In the genomic region with DNA sequence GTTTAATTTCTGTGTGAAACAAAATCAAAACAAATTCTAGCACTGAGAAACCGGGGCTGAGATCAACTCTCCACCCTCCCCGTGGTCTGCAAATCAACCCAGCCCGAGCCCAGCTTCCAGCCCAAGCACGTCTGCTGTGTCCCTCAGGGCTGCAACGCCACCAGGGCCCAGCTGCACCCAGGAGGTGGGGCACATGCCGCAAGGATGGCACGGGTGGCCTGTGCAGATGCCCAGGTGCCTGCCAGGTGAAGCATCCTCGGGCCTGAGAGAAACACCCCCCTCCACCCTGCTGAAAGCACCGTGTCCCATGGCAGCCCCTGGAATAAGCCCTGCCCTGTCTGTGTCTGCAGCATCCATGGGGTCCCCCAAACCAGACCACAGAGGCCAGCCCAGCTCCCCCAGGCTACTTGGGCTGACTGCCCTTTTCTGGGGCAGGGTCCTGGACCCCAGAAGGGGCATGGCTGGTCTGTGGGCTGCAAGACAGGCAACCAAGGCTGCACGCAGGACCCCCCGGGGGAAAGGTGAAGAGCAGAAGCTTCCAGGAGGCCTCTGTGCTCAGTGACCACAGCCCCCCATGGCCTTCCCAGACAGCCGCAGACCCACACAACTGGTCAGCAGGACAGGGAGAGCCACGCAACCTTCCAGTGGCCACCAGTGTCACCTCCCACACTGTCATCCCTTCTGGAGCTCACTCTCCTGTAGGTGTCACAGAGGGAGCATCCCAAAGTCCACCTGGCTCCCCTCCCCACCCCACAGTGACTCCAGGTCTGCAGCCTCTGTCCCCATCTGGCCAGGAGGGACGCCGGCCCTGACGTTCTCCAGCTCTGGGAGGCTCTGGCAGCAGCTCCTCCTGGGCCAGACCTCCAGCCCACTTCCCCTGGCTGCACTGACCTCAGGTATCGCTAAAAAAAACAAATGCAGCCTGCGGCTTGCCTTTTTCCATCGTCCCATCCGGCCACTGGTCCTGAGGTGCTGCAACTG, we compare ENCODE assay signal across 16 cellular contexts. TPM values are rescaled to one million over a fixed set of nuclear protein-coding genes. Genes with fewer than 3 reads are reported as not detected.
DNase-seq lines count a peak whose midpoint lies in the region; ATAC-seq and TF ChIP-seq lines count a peak whose summit lies in the region.
"Had no signal": no experiment of that assay in that cellular context is flagged by ENCODE, and none has a peak within 500 bp of the region (broad histone marks: within the 10 kb centered on the region; RNA-seq: fewer than 3 reads in every experiment).

No MANE protein-coding gene starts in this region.

- CTCF ChIA-PET in activated CD8-positive, alpha-beta T cell treated with anti-CD3 and anti-CD28 coated beads, Interleukin-2, amount 10 ng/mL, durations not matched to agents 7 days and 5 days (lab: Charles Lee), result no interaction called here

- POLR2A ChIA-PET in activated naive CD8-positive, alpha-beta T cell treated with anti-CD3 and anti-CD28 coated beads, Interleukin-2, amount 10 ng/mL, durations not matched to agents 7 days and 5 days (lab: Charles Lee), result no interaction called here
- POLR2A ChIA-PET in activated CD8-positive, alpha-beta T cell treated with anti-CD3 and anti-CD28 coated beads, Interleukin-2, amount 10 ng/mL, durations not matched to agents 7 days and 5 days (lab: Charles Lee), result no interaction called here

- H3K27me3 Mint-ChIP-seq in activated naive CD8-positive, alpha-beta T cell treated with anti-CD3 and anti-CD28 coated beads, Interleukin-2, amount 10 ng/mL, durations not matched to agents 7 days and 5 days, result no peaks in the 10 kb centered on the region
- H3K27me3 Mint-ChIP-seq in activated naive CD8-positive, alpha-beta T cell treated with anti-CD3 and anti-CD28 coated beads for 36 hours, result no peaks in the 10 kb centered on the region
- H3K27me3 Mint-ChIP-seq in natural killer cell treated with Interleukin-12 subunit alpha and Interleukin-12 subunit beta and Interleukin-15 and Interleukin-18, amount 100 ng/mL, for 72 hours, result peaks cover 14% of the 10 kb centered on the region in 2 donors
- H3K27me3 Mint-ChIP-seq in type B pancreatic cell, result peaks cover 8% of the 10 kb centered on the region
- peaks cover 5% of the 10 kb centered on the region for H3K27me3 Mint-ChIP-seq in activated CD8-positive, alpha-beta T cell treated with anti-CD3 and anti-CD28 coated beads, Interleukin-2, amount 10 ng/mL, durations not matched to agents 7 days and 5 days (ENCODE audit: low read depth)
- H3K27me3 Mint-ChIP-seq: activated CD8-positive, alpha-beta T cell treated with anti-CD3 and anti-CD28 coated beads for 36 hours; activated naive CD4-positive, alpha-beta T cell treated with anti-CD3 and anti-CD28 coated beads, Interleukin-2, amount 50 U/mL, for 24 hours; stimulated activated naive CD8-positive, alpha-beta T cell treated with anti-CD3 and anti-CD28 coated beads, Interleukin-15, amount 100 ng/mL, for 72 hours had no signal

- peaks cover 8% of the 10 kb centered on the region for H3K9me3 Mint-ChIP-seq in activated naive CD8-positive, alpha-beta T cell treated with anti-CD3 and anti-CD28 coated beads, Interleukin-2, amount 10 ng/mL, durations not matched to agents 7 days and 5 days
- H3K9me3 Mint-ChIP-seq in activated naive CD8-positive, alpha-beta T cell treated with anti-CD3 and anti-CD28 coated beads for 36 hours, result peaks cover 6% of the 10 kb centered on the region
- peaks cover 6% of the 10 kb centered on the region for H3K9me3 Mint-ChIP-seq in natural killer cell treated with Interleukin-12 subunit alpha and Interleukin-12 subunit beta and Interleukin-15 and Interleukin-18, amount 100 ng/mL, for 72 hours
- H3K9me3 Mint-ChIP-seq in type B pancreatic cell, result no peaks in the 10 kb centered on the region
- H3K9me3 Mint-ChIP-seq in activated CD8-positive, alpha-beta T cell treated with anti-CD3 and anti-CD28 coated beads, Interleukin-2, amount 10 ng/mL, durations not matched to agents 7 days and 5 days (ENCODE audit: insufficient read depth), result no peaks in the 10 kb centered on the region
- H3K9me3 Mint-ChIP-seq: activated naive CD4-positive, alpha-beta T cell treated with anti-CD3 and anti-CD28 coated beads, Interleukin-2, amount 50 U/mL, for 24 hours had no signal

- H3K4me1 Mint-ChIP-seq in activated naive CD8-positive, alpha-beta T cell treated with anti-CD3 and anti-CD28 coated beads, Interleukin-2, amount 10 ng/mL, durations not matched to agents 7 days and 5 days, result no peaks in the 10 kb centered on the region
- H3K4me1 Mint-ChIP-seq in activated naive CD8-positive, alpha-beta T cell treated with anti-CD3 and anti-CD28 coated beads for 36 hours, result no peaks in the 10 kb centered on the region
- peaks cover 0 to 15% of the 10 kb centered on the region in 2 donors for H3K4me1 Mint-ChIP-seq in natural killer cell treated with Interleukin-12 subunit alpha and Interleukin-12 subunit beta and Interleukin-15 and Interleukin-18, amount 100 ng/mL, for 72 hours (ENCODE audit: low read depth in 2 of 2)
- peaks cover 15% of the 10 kb centered on the region for H3K4me1 Mint-ChIP-seq in type B pancreatic cell (ENCODE audit: unreplicated experiment)
- H3K4me1 Mint-ChIP-seq in activated CD8-positive, alpha-beta T cell treated with anti-CD3 and anti-CD28 coated beads, Interleukin-2, amount 10 ng/mL, durations not matched to agents 7 days and 5 days (ENCODE audit: low read depth), result no peaks in the 10 kb centered on the region
- H3K4me1 Mint-ChIP-seq: activated naive CD4-positive, alpha-beta T cell treated with anti-CD3 and anti-CD28 coated beads, Interleukin-2, amount 50 U/mL, for 24 hours had no signal

- no peak for ATAC-seq in activated naive CD8-positive, alpha-beta T cell treated with anti-CD3 and anti-CD28 coated beads, Interleukin-2, amount 10 ng/mL, durations not matched to agents 7 days and 5 days (ENCODE audit: low read depth)
- ATAC-seq in natural killer cell treated with Interleukin-12 subunit alpha and Interleukin-12 subunit beta and Interleukin-15 and Interleukin-18, amount 100 ng/mL, for 72 hours, result no peak
- no peak for ATAC-seq in activated CD8-positive, alpha-beta T cell treated with anti-CD3 and anti-CD28 coated beads, Interleukin-2, amount 10 ng/mL, durations not matched to agents 7 days and 5 days
- no peak for ATAC-seq in HG03439 (IDR thresholded peaks at IDR 0.05; ENCODE audit: unreplicated experiment)
- ATAC-seq: activated CD8-positive, alpha-beta T cell treated with anti-CD3 and anti-CD28 coated beads for 36 hours; left colon; stimulated activated naive CD8-positive, alpha-beta T cell treated with anti-CD3 and anti-CD28 coated beads, Interleukin-15, amount 100 ng/mL, for 72 hours had no signal

- no peak overlapping the region for H3K27ac Mint-ChIP-seq in activated naive CD8-positive, alpha-beta T cell treated with anti-CD3 and anti-CD28 coated beads, Interleukin-2, amount 10 ng/mL, durations not matched to agents 7 days and 5 days
- H3K27ac Mint-ChIP-seq in activated naive CD8-positive, alpha-beta T cell treated with anti-CD3 and anti-CD28 coated beads for 36 hours, result no peak overlapping the region
- no peak overlapping the region for H3K27ac Mint-ChIP-seq in natural killer cell treated with Interleukin-12 subunit alpha and Interleukin-12 subunit beta and Interleukin-15 and Interleukin-18, amount 100 ng/mL, for 72 hours
- no peak overlapping the region for H3K27ac Mint-ChIP-seq in type B pancreatic cell
- no peak overlapping the region for H3K27ac Mint-ChIP-seq in activated CD8-positive, alpha-beta T cell treated with anti-CD3 and anti-CD28 coated beads, Interleukin-2, amount 10 ng/mL, durations not matched to agents 7 days and 5 days
- H3K27ac Mint-ChIP-seq: activated CD8-positive, alpha-beta T cell treated with anti-CD3 and anti-CD28 coated beads for 36 hours; activated naive CD4-positive, alpha-beta T cell treated with anti-CD3 and anti-CD28 coated beads, Interleukin-2, amount 50 U/mL, for 24 hours; stimulated activated naive CD8-positive, alpha-beta T cell treated with anti-CD3 and anti-CD28 coated beads, Interleukin-15, amount 100 ng/mL, for 72 hours had no signal

- H3K4me3 Mint-ChIP-seq in activated naive CD8-positive, alpha-beta T cell treated with anti-CD3 and anti-CD28 coated beads, Interleukin-2, amount 10 ng/mL, durations not matched to agents 7 days and 5 days, result no peak overlapping the region
- no peak overlapping the region for H3K4me3 Mint-ChIP-seq in activated naive CD8-positive, alpha-beta T cell treated with anti-CD3 and anti-CD28 coated beads for 36 hours
- no peak overlapping the region for H3K4me3 Mint-ChIP-seq in natural killer cell treated with Interleukin-12 subunit alpha and Interleukin-12 subunit beta and Interleukin-15 and Interleukin-18, amount 100 ng/mL, for 72 hours
- no peak overlapping the region for H3K4me3 Mint-ChIP-seq in type B pancreatic cell
- no peak overlapping the region for H3K4me3 Mint-ChIP-seq in activated CD8-positive, alpha-beta T cell treated with anti-CD3 and anti-CD28 coated beads, Interleukin-2, amount 10 ng/mL, durations not matched to agents 7 days and 5 days
- H3K4me3 Mint-ChIP-seq: activated CD8-positive, alpha-beta T cell treated with anti-CD3 and anti-CD28 coated beads for 36 hours; activated naive CD4-positive, alpha-beta T cell treated with anti-CD3 and anti-CD28 coated beads, Interleukin-2, amount 50 U/mL, for 24 hours; stimulated activated naive CD8-positive, alpha-beta T cell treated with anti-CD3 and anti-CD28 coated beads, Interleukin-15, amount 100 ng/mL, for 72 hours had no signal

- DNase-seq in activated naive CD8-positive, alpha-beta T cell treated with anti-CD3 and anti-CD28 coated beads, Interleukin-2, amount 10 ng/mL, durations not matched to agents 7 days and 5 days, result peak; percentile 16
- no peak for DNase-seq in activated naive CD8-positive, alpha-beta T cell treated with anti-CD3 and anti-CD28 coated beads for 36 hours
- DNase-seq in ecto neural progenitor cell (ENCODE audit: low spot score) (peak; percentile 39), type B pancreatic cell (ENCODE audit: extremely low spot score, unreplicated experiment) (peak; percentile 64), SIG-M5 treated with dmso at 0.1 percent for 504 hours (lab: John Stamatoyannopoulos, UW; ENCODE audit: unreplicated experiment) (no peak)
- DNase-seq in natural killer cell treated with Interleukin-12 subunit alpha and Interleukin-12 subunit beta and Interleukin-15 and Interleukin-18, amount 100 ng/mL, for 72 hours (ENCODE audit: low spot score), result peak; percentile 54
- no peak for DNase-seq in activated CD8-positive, alpha-beta T cell treated with anti-CD3 and anti-CD28 coated beads, Interleukin-2, amount 10 ng/mL, durations not matched to agents 7 days and 5 days
- DNase-seq: activated CD8-positive, alpha-beta T cell treated with anti-CD3 and anti-CD28 coated beads for 36 hours; effector CD8-positive, alpha-beta T cell; KBM-7; NCI-H774; stimulated activated CD4-positive, alpha-beta T cell treated with anti-CD3 and anti-CD28 coated beads, Interleukin-15, amount 100 ng/mL, for 24 hours had no signal

- H3K36me3 Mint-ChIP-seq in activated naive CD8-positive, alpha-beta T cell treated with anti-CD3 and anti-CD28 coated beads, Interleukin-2, amount 10 ng/mL, durations not matched to agents 7 days and 5 days, result no peaks in the 10 kb centered on the region
- no peaks in the 10 kb centered on the region for H3K36me3 Mint-ChIP-seq in activated naive CD8-positive, alpha-beta T cell treated with anti-CD3 and anti-CD28 coated beads for 36 hours
- no peaks in the 10 kb centered on the region for H3K36me3 Mint-ChIP-seq in natural killer cell treated with Interleukin-12 subunit alpha and Interleukin-12 subunit beta and Interleukin-15 and Interleukin-18, amount 100 ng/mL, for 72 hours
- peaks cover 13% of the 10 kb centered on the region for H3K36me3 Mint-ChIP-seq in type B pancreatic cell
- H3K36me3 Mint-ChIP-seq in activated CD8-positive, alpha-beta T cell treated with anti-CD3 and anti-CD28 coated beads, Interleukin-2, amount 10 ng/mL, durations not matched to agents 7 days and 5 days (ENCODE audit: low read depth), result no peaks in the 10 kb centered on the region
- H3K36me3 Mint-ChIP-seq: activated naive CD4-positive, alpha-beta T cell treated with anti-CD3 and anti-CD28 coated beads, Interleukin-2, amount 50 U/mL, for 24 hours had no signal

- no peak for TF ChIP-seq CTCF in type B pancreatic cell (conservative IDR thresholded peaks at IDR 0.05)

RNA-seq across cellular contexts. Expression of gene WNT9A, which starts 7.7 kb away (rescaled TPM):
- total RNA-seq in activated naive CD8-positive, alpha-beta T cell treated with anti-CD3 and anti-CD28 coated beads, Interleukin-2, amount 10 ng/mL, durations not matched to agents 7 days and 5 days, result under 1 TPM; 0.08 to 0.09 TPM
- total RNA-seq in activated naive CD8-positive, alpha-beta T cell treated with anti-CD3 and anti-CD28 coated beads for 36 hours, result not detected
- under 1 TPM in 1 of 2 donors, not detected in 1; 0.11 TPM for total RNA-seq in natural killer cell treated with Interleukin-12 subunit alpha and Interleukin-12 subunit beta and Interleukin-15 and Interleukin-18, amount 100 ng/mL, for 72 hours
- 3.0 and 4.3 TPM in 2 replicates for total RNA-seq in type B pancreatic cell (ENCODE audit: low replicate concordance)
- total RNA-seq in activated CD8-positive, alpha-beta T cell treated with anti-CD3 and anti-CD28 coated beads, Interleukin-2, amount 10 ng/mL, durations not matched to agents 7 days and 5 days, result not detected
- total RNA-seq: activated CD8-positive, alpha-beta T cell treated with anti-CD3 and anti-CD28 coated beads for 36 hours had no signal

Comparison
In these comparisons a context has a peak if more than half of its experiments do, and no peak if none do; other contexts are left out.
1. DNase-seq: peak in activated naive CD8-positive, alpha-beta T cell treated with anti-CD3 and anti-CD28 coated beads, Interleukin-2, amount 10 ng/mL, durations not matched to agents 7 days and 5 days (single experiment), ecto neural progenitor cell (single experiment), natural killer cell treated with Interleukin-12 subunit alpha and Interleukin-12 subunit beta and Interleukin-15 and Interleukin-18, amount 100 ng/mL, for 72 hours (single experiment) and type B pancreatic cell (single experiment); none in activated naive CD8-positive, alpha-beta T cell treated with anti-CD3 and anti-CD28 coated beads for 36 hours (single experiment), activated CD8-positive, alpha-beta T cell treated with anti-CD3 and anti-CD28 coated beads, Interleukin-2, amount 10 ng/mL, durations not matched to agents 7 days and 5 days (single experiment) and SIG-M5 treated with dmso at 0.1 percent for 504 hours (single experiment).